Comparison of ENCODE assay signal across 1 cellular context in the genomic region with DNA sequence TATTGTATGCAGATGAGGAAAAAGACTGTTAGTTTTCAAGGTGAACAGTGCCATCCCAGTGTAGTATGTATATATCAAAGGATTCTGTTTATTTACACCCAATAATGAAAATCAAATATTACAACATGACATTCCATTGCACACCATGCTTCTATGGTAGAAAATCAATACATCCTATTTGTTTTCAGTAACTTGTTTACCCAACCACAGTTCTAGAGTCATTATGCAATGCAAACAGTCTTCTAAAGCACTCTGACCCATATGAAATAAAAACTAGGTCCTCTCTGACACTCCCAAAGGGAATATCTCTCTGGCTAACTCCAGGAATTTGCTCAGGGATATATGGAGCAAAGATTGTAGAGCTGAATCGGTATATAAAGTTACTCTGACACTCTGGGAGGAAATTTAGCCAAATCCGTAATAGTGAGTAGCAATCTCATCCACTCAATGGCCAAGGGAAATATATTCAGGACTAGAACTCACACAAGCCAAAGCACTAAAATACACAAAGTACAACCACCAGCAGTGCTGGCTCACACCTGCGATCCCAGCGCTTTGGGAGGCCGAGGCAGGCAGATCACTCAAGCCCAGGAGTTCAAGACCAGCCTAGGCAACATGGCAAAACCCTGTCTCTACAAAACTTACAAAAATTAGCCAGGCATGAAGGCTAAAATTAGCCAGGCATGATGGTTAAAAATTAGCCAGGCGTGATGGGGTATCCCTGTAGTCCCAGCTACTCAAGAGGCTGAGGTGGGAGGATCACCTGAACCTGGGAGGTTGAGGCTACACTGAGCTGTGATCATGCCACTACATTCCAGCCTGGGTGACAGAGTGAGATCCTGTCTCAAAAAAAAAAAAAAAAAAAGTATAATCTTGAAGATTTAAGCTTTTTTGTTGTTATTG.
TF ChIP-seq lines count a peak whose summit lies in the region.

No MANE protein-coding gene starts in this region.

TF ChIP-seq in liver, 16 proteins besides CTCF, POLR2A, EP300 and RAD21 (continued from another document):
- TF ChIP-seq, protein P1, sequence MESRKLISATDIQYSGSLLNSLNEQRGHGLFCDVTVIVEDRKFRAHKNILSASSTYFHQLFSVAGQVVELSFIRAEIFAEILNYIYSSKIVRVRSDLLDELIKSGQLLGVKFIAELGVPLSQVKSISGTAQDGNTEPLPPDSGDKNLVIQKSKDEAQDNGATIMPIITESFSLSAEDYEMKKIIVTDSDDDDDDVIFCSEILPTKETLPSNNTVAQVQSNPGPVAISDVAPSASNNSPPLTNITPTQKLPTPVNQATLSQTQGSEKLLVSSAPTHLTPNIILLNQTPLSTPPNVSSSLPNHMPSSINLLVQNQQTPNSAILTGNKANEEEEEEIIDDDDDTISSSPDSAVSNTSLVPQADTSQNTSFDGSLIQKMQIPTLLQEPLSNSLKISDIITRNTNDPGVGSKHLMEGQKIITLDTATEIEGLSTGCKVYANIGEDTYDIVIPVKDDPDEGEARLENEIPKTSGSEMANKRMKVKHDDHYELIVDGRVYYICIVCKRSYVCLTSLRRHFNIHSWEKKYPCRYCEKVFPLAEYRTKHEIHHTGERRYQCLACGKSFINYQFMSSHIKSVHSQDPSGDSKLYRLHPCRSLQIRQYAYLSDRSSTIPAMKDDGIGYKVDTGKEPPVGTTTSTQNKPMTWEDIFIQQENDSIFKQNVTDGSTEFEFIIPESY (IDR thresholded peaks at IDR 0.05) = peak; percentile 75
- peak; percentile 93 for TF ChIP-seq SP1 (IDR thresholded peaks at IDR 0.05)
- peak; percentile 89 for TF ChIP-seq YY1 (IDR thresholded peaks at IDR 0.05)
- TF ChIP-seq RXRA (IDR thresholded peaks at IDR 0.05) = peak; percentile 74 to 83
- TF ChIP-seq, protein P2, sequence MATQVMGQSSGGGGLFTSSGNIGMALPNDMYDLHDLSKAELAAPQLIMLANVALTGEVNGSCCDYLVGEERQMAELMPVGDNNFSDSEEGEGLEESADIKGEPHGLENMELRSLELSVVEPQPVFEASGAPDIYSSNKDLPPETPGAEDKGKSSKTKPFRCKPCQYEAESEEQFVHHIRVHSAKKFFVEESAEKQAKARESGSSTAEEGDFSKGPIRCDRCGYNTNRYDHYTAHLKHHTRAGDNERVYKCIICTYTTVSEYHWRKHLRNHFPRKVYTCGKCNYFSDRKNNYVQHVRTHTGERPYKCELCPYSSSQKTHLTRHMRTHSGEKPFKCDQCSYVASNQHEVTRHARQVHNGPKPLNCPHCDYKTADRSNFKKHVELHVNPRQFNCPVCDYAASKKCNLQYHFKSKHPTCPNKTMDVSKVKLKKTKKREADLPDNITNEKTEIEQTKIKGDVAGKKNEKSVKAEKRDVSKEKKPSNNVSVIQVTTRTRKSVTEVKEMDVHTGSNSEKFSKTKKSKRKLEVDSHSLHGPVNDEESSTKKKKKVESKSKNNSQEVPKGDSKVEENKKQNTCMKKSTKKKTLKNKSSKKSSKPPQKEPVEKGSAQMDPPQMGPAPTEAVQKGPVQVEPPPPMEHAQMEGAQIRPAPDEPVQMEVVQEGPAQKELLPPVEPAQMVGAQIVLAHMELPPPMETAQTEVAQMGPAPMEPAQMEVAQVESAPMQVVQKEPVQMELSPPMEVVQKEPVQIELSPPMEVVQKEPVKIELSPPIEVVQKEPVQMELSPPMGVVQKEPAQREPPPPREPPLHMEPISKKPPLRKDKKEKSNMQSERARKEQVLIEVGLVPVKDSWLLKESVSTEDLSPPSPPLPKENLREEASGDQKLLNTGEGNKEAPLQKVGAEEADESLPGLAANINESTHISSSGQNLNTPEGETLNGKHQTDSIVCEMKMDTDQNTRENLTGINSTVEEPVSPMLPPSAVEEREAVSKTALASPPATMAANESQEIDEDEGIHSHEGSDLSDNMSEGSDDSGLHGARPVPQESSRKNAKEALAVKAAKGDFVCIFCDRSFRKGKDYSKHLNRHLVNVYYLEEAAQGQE (IDR thresholded peaks at IDR 0.05) = peak; percentile 54
- TF ChIP-seq NR2F2 (IDR thresholded peaks at IDR 0.05) = peak; percentile 33
- TF ChIP-seq, protein P3, sequence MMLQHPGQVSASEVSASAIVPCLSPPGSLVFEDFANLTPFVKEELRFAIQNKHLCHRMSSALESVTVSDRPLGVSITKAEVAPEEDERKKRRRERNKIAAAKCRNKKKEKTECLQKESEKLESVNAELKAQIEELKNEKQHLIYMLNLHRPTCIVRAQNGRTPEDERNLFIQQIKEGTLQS (IDR thresholded peaks at IDR 0.05) = peak; percentile 71
- TF ChIP-seq EGR1 (IDR thresholded peaks at IDR 0.05; ENCODE audit: low read depth in 2 of 2) = no peak
- TF ChIP-seq FOXA1 (IDR thresholded peaks at IDR 0.05) = peak; percentile 95
